In genomic region chr7:121913947-121914346, GRCh38 we compare ENCODE assay signal across 19 cellular contexts. TPM values are rescaled to one million over a fixed set of nuclear protein-coding genes. Genes with fewer than 3 reads are reported as not detected.
"Had no signal": no experiment of that assay in that cellular context is flagged by ENCODE, and none has a peak within 500 bp of the region (broad histone marks: within the 10 kb centered on the region; RNA-seq: fewer than 3 reads in every experiment).

No MANE protein-coding gene starts in this region.

- H3K27ac Mint-ChIP-seq: activated naive CD8-positive, alpha-beta T cell treated with anti-CD3 and anti-CD28 coated beads for 36 hours; dendritic cell treated with granulocyte-macrophage colony-stimulating factor and Interleukin-4, amounts not matched to agents 40 ng/mL and 50 ng/mL, for 4 days; memory B cell had no signal

- H3K27me3 ChIP-seq: foreskin keratinocyte, right lobe of liver, suprapubic skin had no signal

- H3K9me3 Mint-ChIP-seq: activated naive CD8-positive, alpha-beta T cell treated with anti-CD3 and anti-CD28 coated beads for 36 hours; dendritic cell treated with granulocyte-macrophage colony-stimulating factor and Interleukin-4, amounts not matched to agents 40 ng/mL and 50 ng/mL, for 4 days; memory B cell; nephron had no signal

- H3K36me3 ChIP-seq: left ventricle myocardium inferior, right lobe of liver, suprapubic skin had no signal

- H3K4me1 ChIP-seq: foreskin keratinocyte, left ventricle myocardium inferior, psoas muscle, right lobe of liver, suprapubic skin had no signal

- H3K9me3 ChIP-seq: left ventricle myocardium inferior, psoas muscle, right lobe of liver, suprapubic skin had no signal

- H3K4me3 ChIP-seq: left ventricle myocardium inferior, psoas muscle, right lobe of liver, smooth muscle cell, suprapubic skin had no signal

- H3K27me3 Mint-ChIP-seq: activated naive CD8-positive, alpha-beta T cell treated with anti-CD3 and anti-CD28 coated beads for 36 hours; dendritic cell treated with granulocyte-macrophage colony-stimulating factor and Interleukin-4, amounts not matched to agents 40 ng/mL and 50 ng/mL, for 4 days; memory B cell had no signal

- H3K27ac ChIP-seq: foreskin keratinocyte, left ventricle myocardium inferior, psoas muscle, right lobe of liver, suprapubic skin had no signal

- H3K4me2 ChIP-seq: smooth muscle cell had no signal

- H3K4me3 Mint-ChIP-seq: activated naive CD8-positive, alpha-beta T cell treated with anti-CD3 and anti-CD28 coated beads for 36 hours; dendritic cell treated with granulocyte-macrophage colony-stimulating factor and Interleukin-4, amounts not matched to agents 40 ng/mL and 50 ng/mL, for 4 days; memory B cell; nephron had no signal

- DNase-seq: activated CD4-positive, alpha-beta T cell treated with anti-CD3 and anti-CD28 coated beads, Interleukin-2, amount 50 U/mL, for 1 hour; activated CD8-positive, alpha-beta memory T cell treated with anti-CD3 and anti-CD28 coated beads for 24 hours; activated naive CD8-positive, alpha-beta T cell treated with anti-CD3 and anti-CD28 coated beads for 36 hours; cerebellar nuclear complex; effector memory CD4-positive, alpha-beta T cell; foreskin keratinocyte; glutamatergic neuron; left ventricle myocardium inferior; psoas muscle; right lobe of liver; stimulated activated naive CD8-positive, alpha-beta T cell treated with anti-CD3 and anti-CD28 coated beads, Interleukin-15, Interleukin-2, amounts not matched to agents 100 U/mL and 50 U/mL, for 24 hours; trophoblast cell had no signal

- ATAC-seq: activated CD4-positive, CD25-positive, alpha-beta regulatory T cell treated with anti-CD3 and anti-CD28 coated beads, Interleukin-2, amount 50 U/mL, for 24 hours; foreskin keratinocyte; psoas muscle; right lobe of liver; stimulated activated naive CD8-positive, alpha-beta T cell treated with anti-CD3 and anti-CD28 coated beads, Interleukin-15, Interleukin-2, amounts not matched to agents 100 U/mL and 50 U/mL, for 24 hours had no signal

- H3K36me3 Mint-ChIP-seq: activated naive CD8-positive, alpha-beta T cell treated with anti-CD3 and anti-CD28 coated beads for 36 hours; memory B cell had no signal

- H3K4me1 Mint-ChIP-seq: activated naive CD8-positive, alpha-beta T cell treated with anti-CD3 and anti-CD28 coated beads for 36 hours; memory B cell had no signal

RNA-seq across cellular contexts. Expression of gene PTPRZ1, which starts 41.0 kb away (rescaled TPM):
- total RNA-seq: activated naive CD8-positive, alpha-beta T cell treated with anti-CD3 and anti-CD28 coated beads for 36 hours; osteoblast had no signal
